ENCODE assay signal across 8 cellular contexts in the genomic region with DNA sequence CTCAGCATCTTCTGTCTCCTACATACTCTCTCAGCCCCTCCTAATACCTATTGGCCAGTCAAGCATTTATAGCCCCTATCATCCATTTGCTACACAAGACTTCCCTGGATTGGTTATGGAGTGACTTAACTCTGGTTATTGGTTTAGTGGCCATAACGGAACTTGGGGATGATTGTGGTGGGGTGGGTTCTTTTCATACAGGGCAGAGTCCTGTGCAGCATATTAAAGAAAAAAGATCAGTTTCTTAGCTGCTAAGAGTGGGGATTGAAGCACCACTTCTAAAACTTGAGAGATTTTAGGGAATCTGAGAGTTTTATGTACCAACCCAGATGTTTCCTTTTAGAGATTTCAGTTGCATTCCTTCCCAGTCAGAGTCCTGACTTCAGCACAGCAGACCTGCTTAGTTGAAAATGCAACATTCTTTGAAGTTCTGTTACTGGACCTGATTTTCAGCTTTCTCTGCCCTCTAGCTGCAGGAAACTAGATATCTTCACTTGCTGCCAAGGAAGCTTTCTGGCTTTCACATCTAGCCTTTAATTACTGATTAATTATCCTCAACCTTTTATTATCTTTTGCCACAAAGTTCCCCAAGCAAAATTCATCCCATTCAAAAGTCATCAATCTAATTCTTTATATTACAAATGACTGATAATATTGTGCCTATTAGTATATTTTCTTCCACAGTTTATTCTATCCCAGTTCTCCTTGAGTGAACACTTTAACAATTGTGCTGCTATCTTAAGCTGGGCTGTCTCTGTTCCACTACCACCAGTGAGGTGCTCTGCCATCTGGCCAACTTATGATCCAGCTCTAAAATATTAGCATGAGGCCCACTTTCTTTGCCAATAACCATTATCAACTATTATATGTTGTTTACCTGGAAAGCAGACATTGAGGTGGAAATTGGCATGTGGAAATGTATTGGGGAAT.
DNase-seq lines count a peak whose midpoint lies in the region; ATAC-seq, FAIRE-seq and TF ChIP-seq lines count a peak whose summit lies in the region.

No MANE protein-coding gene starts in this region.

- no peaks in the 10 kb centered on the region for H3K36me3 ChIP-seq in HepG2 (replicated peaks in 1 of 2; ENCODE audit: control insufficient read depth in 1 of 2, insufficient read depth in 2 of 2, low read length in 2 of 2)

- no TSS peak for BruUV-seq in HepG2 (replicated peaks; lab: Mats Ljungman, UMichigan)

- no peak for FAIRE-seq in HepG2 (lab: Jason Lieb, UNC)

- H4K20me1 ChIP-seq in HepG2 (ENCODE audit: insufficient read depth, low read length), result no peaks in the 10 kb centered on the region

- no peaks in the 10 kb centered on the region for H3K27me3 ChIP-seq in HepG2 (ENCODE audit: control insufficient read depth in 1 of 2, insufficient read depth in 2 of 2, low read length in 2 of 2)

- H3K4me3 ChIP-seq in HepG2 (replicated peaks in 1 of 3; ENCODE audit: insufficient read depth in 1 of 3, low read depth in 2 of 3, low read length in 3 of 3), result no peak overlapping the region

- H3K9ac ChIP-seq in HepG2 (ENCODE audit: insufficient read depth, low read depth, low read length), result no peak overlapping the region

- no peak overlapping the region for H3K4me3 Mint-ChIP-seq in T-helper 17 cell

- no peaks in the 10 kb centered on the region for H3K79me2 ChIP-seq in HepG2 (ENCODE audit: insufficient read depth, low read length)

- no peaks in the 10 kb centered on the region for H3K27me3 Mint-ChIP-seq in T-helper 17 cell

- POLR2A ChIA-PET in HepG2 (lab: Yijun Ruan, JAX), result no interaction called here

- H3K4me1 Mint-ChIP-seq in T-helper 17 cell, result peaks cover 2% of the 10 kb centered on the region

- WGBS in HepG2 (ENCODE audit: low lambda C conversion rate), result 0% methylated on average over 1 of the region's 1 CpG

- TF ChIP-seq CTCF in HepG2 (CRISPR knock-in tag; IDR thresholded peaks at IDR 0.05), result 0 out of 2 replicates have a peak, but pooled peaks have one; percentile 6

- CTCF ChIA-PET in HepG2 (lab: Yijun Ruan, JAX; ENCODE audit: low intra/inter-chr PET ratio, low total read pairs), result no interaction called here

- no peak overlapping the region for H3K27ac ChIP-seq in HepG2 (ENCODE audit: extremely low read length, insufficient read depth, low read length)

- H2AFZ ChIP-seq in HepG2 (ENCODE audit: low read length), result no peak overlapping the region

- no peak for TF ChIP-seq RAD21 in HepG2 (CRISPR knock-in tag; IDR thresholded peaks at IDR 0.05)

- TF ChIP-seq POLR2A in HepG2 (IDR thresholded peaks at IDR 0.05; ENCODE audit: insufficient read depth in 1 of 2, low read depth in 2 of 2, low read length in 2 of 2), result no peak

- TF ChIP-seq EP300 in HepG2 (IDR thresholded peaks at IDR 0.05; ENCODE audit: low read depth in 2 of 2, low read length in 2 of 2) (no peak), HepG2 (CRISPR knock-in tag; IDR thresholded peaks at IDR 0.05; ENCODE audit: borderline replicate concordance) (no peak)

- H3K4me1 ChIP-seq in HepG2 (ENCODE audit: insufficient read depth, low read length), result no peaks in the 10 kb centered on the region

- H3K36me3 Mint-ChIP-seq in T-helper 17 cell (ENCODE audit: low read depth), result no peaks in the 10 kb centered on the region

- H3K4me2 ChIP-seq in HepG2 (ENCODE audit: low read depth, low read length), result no peak overlapping the region

- DNase-seq in DMS 273 treated with DMSO at 0.1 percent for 48 hours (lab: John Stamatoyannopoulos, UW) (peak; percentile 29), amniotic epithelial cell (ENCODE audit: low read depth) (peak; percentile 66), HepG2 (ENCODE audit: low spot score) (no peak), NCI-H2171 (lab: John Stamatoyannopoulos, UW) (no peak), T-helper 17 cell (no peak), NOMO-1 treated with DMSO at 0.1 percent for 48 hours (lab: John Stamatoyannopoulos, UW; ENCODE audit: unreplicated experiment) (no peak)
- DNase-seq in activated CD4-positive, alpha-beta T cell treated with anti-CD3 and anti-CD28 coated beads for 48 hours, result no peak

- intact Hi-C loops in HepG2 (cut with micrococcal nuclease; ENCODE audit: unreplicated experiment), result no loop called here

- H3K9me3 ChIP-seq in HepG2 (ENCODE audit: low read length) (no peaks in the 10 kb centered on the region), T-helper 17 cell (ENCODE audit: control insufficient read depth, low read length, poor library complexity, severe bottlenecking) (no peaks in the 10 kb centered on the region)

- in situ Hi-C loops in HepG2 (cut with HindIII; ENCODE audit: extremely low pct_ligation_motif_present, low pct_unique_long_range_greater_than_20kb), result no loop called here

- H3K27ac Mint-ChIP-seq in T-helper 17 cell, result no peak overlapping the region

- peak; percentile 74 for ATAC-seq in HG02885 (IDR thresholded peaks at IDR 0.05; ENCODE audit: poor library complexity, unreplicated experiment)
- no peak for ATAC-seq in HepG2
- no peak for ATAC-seq in T-helper 17 cell

TF ChIP-seq in HepG2, 621 proteins besides CTCF, POLR2A, EP300 and RAD21:
- TF ChIP-seq STAG1 (CRISPR knock-in tag; IDR thresholded peaks at IDR 0.05) (peak; percentile 25; the same call in 1 of the 2 replicates), CHCHD3 (CRISPR knock-in tag; IDR thresholded peaks at IDR 0.05) (no peak)
TF ChIP-seq in HepG2: peak in this region for 1.

Comparison
In these comparisons a context has a peak if more than half of its experiments do, and no peak if none do; other contexts are left out.
1. DNase-seq: peak in DMS 273 treated with DMSO at 0.1 percent for 48 hours (single experiment) and amniotic epithelial cell (single experiment); none in HepG2 (single experiment), NCI-H2171 (single experiment), T-helper 17 cell (0 of 3), NOMO-1 treated with DMSO at 0.1 percent for 48 hours (single experiment) and activated CD4-positive, alpha-beta T cell treated with anti-CD3 and anti-CD28 coated beads for 48 hours (single experiment).